11 cellular contexts compared by ENCODE assay signal in genomic region chr10:110045772-110046171, GRCh38.
"Had no signal": no experiment of that assay in that cellular context is flagged by ENCODE, and none has a peak within 500 bp of the region (broad histone marks: within the 10 kb centered on the region; RNA-seq: fewer than 3 reads in every experiment).

No MANE protein-coding gene starts in this region.

- H3K27ac ChIP-seq: breast epithelium, tibial nerve, vagina had no signal

- H3K4me1 ChIP-seq: breast epithelium had no signal

- H3K9me3 ChIP-seq: breast epithelium, vagina had no signal

- ATAC-seq: right cardiac atrium had no signal

- H3K36me3 ChIP-seq: breast epithelium, vagina had no signal

- H3K27me3 ChIP-seq: breast epithelium, tibial nerve, vagina had no signal

- DNase-seq: activated CD4-positive, alpha-beta T cell treated with anti-CD3 and anti-CD28 coated beads for 1 hour; activated CD8-positive, alpha-beta memory T cell treated with anti-CD3 and anti-CD28 coated beads for 24 hours; aorta; hippocampal formation; kidney glomerular epithelial cell; posterior cingulate gyrus; right cardiac atrium; small intestine had no signal

- H3K4me3 ChIP-seq: breast epithelium, tibial nerve, vagina had no signal
